Comparison of ENCODE assay signal across 8 cellular contexts in genomic region chr17:77958716-77959215, GRCh38. TPM values are rescaled to one million over a fixed set of nuclear protein-coding genes. Genes with fewer than 3 reads are reported as not detected.
DNase-seq lines count a peak whose midpoint lies in the region; ATAC-seq and TF ChIP-seq lines count a peak whose summit lies in the region.

No MANE protein-coding gene starts in this region.

- no peak overlapping the region for H3K9ac ChIP-seq in SK-N-SH

- CTCF ChIA-PET in SK-N-SH (lab: Yijun Ruan, JAX) = interaction anchor here (0.6 to 5.2 kb wide), 32 partner anchors 10 to 416 kb away, joined by 3 to 31 read pairs (median 4); no protein-coding TSS in a partner anchor
- CTCF ChIA-PET in activated CD8-positive, alpha-beta T cell treated with anti-CD3 and anti-CD28 coated beads, Interleukin-2, amount 10 ng/mL, durations not matched to agents 7 days and 5 days (lab: Charles Lee) = interaction anchor here (0.7 to 2.3 kb wide), 14 partner anchors 11 to 469 kb away, joined by 3 to 18 read pairs (median 4); no protein-coding TSS in a partner anchor

- H3K79me2 ChIP-seq in SK-N-SH (ENCODE audit: insufficient read depth) = peaks cover 40% of the 10 kb centered on the region

- no peak for ATAC-seq in SK-N-SH treated with all-trans-retinoic acid at 6 μM for 48 hours
- peak; percentile 17 for ATAC-seq in HG02870 (IDR thresholded peaks at IDR 0.05; ENCODE audit: unreplicated experiment)
- ATAC-seq in activated CD8-positive, alpha-beta T cell treated with anti-CD3 and anti-CD28 coated beads, Interleukin-2, amount 10 ng/mL, durations not matched to agents 7 days and 5 days = peak; percentile 0
- no peak for ATAC-seq in memory B cell (ENCODE audit: low read depth)

- H3K27ac ChIP-seq in SK-N-SH (ENCODE audit: low read depth in 2 of 2, low read length in 1 of 2) = peak overlapping the region in 1 of 2 experiments; percentile 81; a peak in 2 of 4 replicates

- no peaks in the 10 kb centered on the region for H3K36me3 ChIP-seq in SK-N-SH (replicated peaks in 1 of 2; ENCODE audit: control insufficient read depth in 1 of 2, insufficient read depth in 2 of 2, low read length in 1 of 2)

- H3F3A ChIP-seq in SK-N-SH (replicated peaks; ENCODE audit: insufficient read depth) = peaks cover 8% of the 10 kb centered on the region

- peak overlapping the region; percentile 64 for H3K4me3 Mint-ChIP-seq in activated CD8-positive, alpha-beta T cell treated with anti-CD3 and anti-CD28 coated beads, Interleukin-2, amount 10 ng/mL, durations not matched to agents 7 days and 5 days
- peak overlapping the region; percentile 91 for H3K4me3 Mint-ChIP-seq in memory B cell

- no peak overlapping the region for H3K27ac Mint-ChIP-seq in activated CD8-positive, alpha-beta T cell treated with anti-CD3 and anti-CD28 coated beads, Interleukin-2, amount 10 ng/mL, durations not matched to agents 7 days and 5 days
- peak overlapping the region; percentile 93 for H3K27ac Mint-ChIP-seq in memory B cell

- H3K9me3 ChIP-seq in SK-N-SH = no peaks in the 10 kb centered on the region

- WGBS in SK-N-SH (ENCODE audit: low lambda C conversion rate) = 3% methylated on average over 30 of the region's 96 CpGs

- POLR2A ChIA-PET in SK-N-SH (lab: Yijun Ruan, JAX) = interaction anchor here (0.6 to 2.6 kb wide), 70 partner anchors 9 to 1319 kb away, joined by 3 to 131 read pairs (median 5); no protein-coding TSS in a partner anchor
- POLR2A ChIA-PET in activated CD8-positive, alpha-beta T cell treated with anti-CD3 and anti-CD28 coated beads, Interleukin-2, amount 10 ng/mL, durations not matched to agents 7 days and 5 days (lab: Charles Lee) = interaction anchor here (0.6 to 2.5 kb wide), 58 partner anchors 10 to 1006 kb away, joined by 3 to 34 read pairs (median 5); partner anchors contain the start of gene BIRC5

- H3K4me1 Mint-ChIP-seq in activated CD8-positive, alpha-beta T cell treated with anti-CD3 and anti-CD28 coated beads, Interleukin-2, amount 10 ng/mL, durations not matched to agents 7 days and 5 days (ENCODE audit: low read depth) = peaks cover 42% of the 10 kb centered on the region
- peaks cover 23% of the 10 kb centered on the region for H3K4me1 Mint-ChIP-seq in memory B cell

- peaks cover 39% of the 10 kb centered on the region for H4K20me1 ChIP-seq in SK-N-SH (ENCODE audit: insufficient read depth)

- peaks cover 24% of the 10 kb centered on the region for H3K27me3 Mint-ChIP-seq in activated CD8-positive, alpha-beta T cell treated with anti-CD3 and anti-CD28 coated beads, Interleukin-2, amount 10 ng/mL, durations not matched to agents 7 days and 5 days (ENCODE audit: low read depth)
- H3K27me3 Mint-ChIP-seq in memory B cell = peaks cover 2% of the 10 kb centered on the region

- DNase-seq in SK-N-SH (no peak), memory B cell (ENCODE audit: low spot score in 2 of 2) (no peak), NCI-H524 (lab: John Stamatoyannopoulos, UW) (no peak), NCI-H146 treated with DMSO at 0.1 percent for 48 hours (lab: John Stamatoyannopoulos, UW; ENCODE audit: unreplicated experiment) (no peak), midbrain (lab: John Stamatoyannopoulos, UW) (no peak)
- no peak for DNase-seq in activated CD8-positive, alpha-beta T cell treated with anti-CD3 and anti-CD28 coated beads, Interleukin-2, amount 10 ng/mL, durations not matched to agents 7 days and 5 days

- H3K27me3 ChIP-seq in SK-N-SH (ENCODE audit: insufficient read depth) = peaks cover 35% of the 10 kb centered on the region; the same call in 1 of the 2 replicates

- H3K9me2 ChIP-seq in SK-N-SH = no peaks in the 10 kb centered on the region

- H3K36me3 Mint-ChIP-seq in activated CD8-positive, alpha-beta T cell treated with anti-CD3 and anti-CD28 coated beads, Interleukin-2, amount 10 ng/mL, durations not matched to agents 7 days and 5 days (ENCODE audit: low read depth) = peaks cover 7% of the 10 kb centered on the region
- peaks cover 5% of the 10 kb centered on the region for H3K36me3 Mint-ChIP-seq in memory B cell

- no peak overlapping the region for H2AFZ ChIP-seq in SK-N-SH (ENCODE audit: low read depth)

- peak overlapping the region; percentile 68 to 79 for H3K4me3 ChIP-seq in SK-N-SH (ENCODE audit: low read depth in 2 of 2, low read length in 1 of 2)

- TF ChIP-seq RAD21 in SK-N-SH (IDR thresholded peaks at IDR 0.05; ENCODE audit: low read length) = no peak

- no peaks in the 10 kb centered on the region for H3K9me3 Mint-ChIP-seq in activated CD8-positive, alpha-beta T cell treated with anti-CD3 and anti-CD28 coated beads, Interleukin-2, amount 10 ng/mL, durations not matched to agents 7 days and 5 days (ENCODE audit: insufficient read depth)
- no peaks in the 10 kb centered on the region for H3K9me3 Mint-ChIP-seq in memory B cell

- no peak for TF ChIP-seq EP300 in SK-N-SH (IDR thresholded peaks at IDR 0.05; ENCODE audit: borderline replicate concordance in 1 of 2, low read depth in 1 of 2, low read length in 1 of 2)

- H3K4me2 ChIP-seq in SK-N-SH = no peak overlapping the region

- no peak for TF ChIP-seq CTCF in SK-N-SH (IDR thresholded peaks at IDR 0.05)

- peaks cover 0 to 40% of the 10 kb centered on the region in 2 experiments; a peak in 3 of 4 replicates for H3K4me1 ChIP-seq in SK-N-SH (ENCODE audit: control insufficient read depth in 1 of 2, insufficient read depth in 2 of 2, low read depth in 1 of 2, low read length in 1 of 2)

TF ChIP-seq in SK-N-SH, 30 proteins besides CTCF, POLR2A, EP300 and RAD21 (continues in another document):
- TF ChIP-seq REST (IDR thresholded peaks at IDR 0.05; ENCODE audit: low read depth, low read length) = no peak; the same call in 1 of the 2 replicates
- TF ChIP-seq NFIC (IDR thresholded peaks at IDR 0.05; ENCODE audit: borderline replicate concordance) = no peak
- no peak for TF ChIP-seq SIN3A (IDR thresholded peaks at IDR 0.05; ENCODE audit: borderline replicate concordance, low read depth, low read length)
- no peak for TF ChIP-seq POLR2AphosphoS5 (IDR thresholded peaks at IDR 0.05; ENCODE audit: low read depth, low read length)

TF ChIP-seq in SK-N-SH treated with all-trans-retinoic acid at 6 μM for 48 hours, 23 proteins besides CTCF, POLR2A, EP300 and RAD21 (continues in another document):
- no peak for TF ChIP-seq GLIS3 (CRISPR knock-in tag; IDR thresholded peaks at IDR 0.05)
- no peak for TF ChIP-seq POU6F1 (CRISPR knock-in tag; IDR thresholded peaks at IDR 0.05; ENCODE audit: borderline replicate concordance, low read depth)
- no peak for TF ChIP-seq BACH2 (CRISPR knock-in tag; IDR thresholded peaks at IDR 0.05; ENCODE audit: borderline replicate concordance)
- no peak for TF ChIP-seq ZNF8 (CRISPR knock-in tag; IDR thresholded peaks at IDR 0.05)
- no peak for TF ChIP-seq ZNF565 (CRISPR knock-in tag; conservative IDR thresholded peaks at IDR 0.05; ENCODE audit: low read depth)
- TF ChIP-seq, protein P1, sequence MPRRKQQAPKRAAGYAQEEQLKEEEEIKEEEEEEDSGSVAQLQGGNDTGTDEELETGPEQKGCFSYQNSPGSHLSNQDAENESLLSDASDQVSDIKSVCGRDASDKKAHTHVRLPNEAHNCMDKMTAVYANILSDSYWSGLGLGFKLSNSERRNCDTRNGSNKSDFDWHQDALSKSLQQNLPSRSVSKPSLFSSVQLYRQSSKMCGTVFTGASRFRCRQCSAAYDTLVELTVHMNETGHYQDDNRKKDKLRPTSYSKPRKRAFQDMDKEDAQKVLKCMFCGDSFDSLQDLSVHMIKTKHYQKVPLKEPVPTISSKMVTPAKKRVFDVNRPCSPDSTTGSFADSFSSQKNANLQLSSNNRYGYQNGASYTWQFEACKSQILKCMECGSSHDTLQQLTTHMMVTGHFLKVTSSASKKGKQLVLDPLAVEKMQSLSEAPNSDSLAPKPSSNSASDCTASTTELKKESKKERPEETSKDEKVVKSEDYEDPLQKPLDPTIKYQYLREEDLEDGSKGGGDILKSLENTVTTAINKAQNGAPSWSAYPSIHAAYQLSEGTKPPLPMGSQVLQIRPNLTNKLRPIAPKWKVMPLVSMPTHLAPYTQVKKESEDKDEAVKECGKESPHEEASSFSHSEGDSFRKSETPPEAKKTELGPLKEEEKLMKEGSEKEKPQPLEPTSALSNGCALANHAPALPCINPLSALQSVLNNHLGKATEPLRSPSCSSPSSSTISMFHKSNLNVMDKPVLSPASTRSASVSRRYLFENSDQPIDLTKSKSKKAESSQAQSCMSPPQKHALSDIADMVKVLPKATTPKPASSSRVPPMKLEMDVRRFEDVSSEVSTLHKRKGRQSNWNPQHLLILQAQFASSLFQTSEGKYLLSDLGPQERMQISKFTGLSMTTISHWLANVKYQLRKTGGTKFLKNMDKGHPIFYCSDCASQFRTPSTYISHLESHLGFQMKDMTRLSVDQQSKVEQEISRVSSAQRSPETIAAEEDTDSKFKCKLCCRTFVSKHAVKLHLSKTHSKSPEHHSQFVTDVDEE (CRISPR knock-in tag; IDR thresholded peaks at IDR 0.05) = no peak
- TF ChIP-seq PPARA (CRISPR knock-in tag; IDR thresholded peaks at IDR 0.05; ENCODE audit: borderline replicate concordance) = no peak

RNA-seq across cellular contexts. Expression of gene TNRC6C, which starts 0.3 kb away (rescaled TPM):
- polyA plus RNA-seq in SK-N-SH (2012; rRNA removed) = 1.6 and 2.2 TPM in 2 replicates
- polyA plus RNA-seq in SK-N-SH (2012; cell fraction: cytosol; rRNA removed) = 1.6 and 1.9 TPM in 2 replicates
- 6.2 and 6.7 TPM in 2 replicates for polyA plus RNA-seq in SK-N-SH (2012; cell fraction: nucleus; rRNA removed)
- 10 to 100 TPM; 33.3 to 36.2 TPM for total RNA-seq in activated CD8-positive, alpha-beta T cell treated with anti-CD3 and anti-CD28 coated beads, Interleukin-2, amount 10 ng/mL, durations not matched to agents 7 days and 5 days

Comparison
In these comparisons a context has a peak if more than half of its experiments do, and no peak if none do; other contexts are left out.
1. ATAC-seq: peak in HG02870 (single experiment) and activated CD8-positive, alpha-beta T cell treated with anti-CD3 and anti-CD28 coated beads, Interleukin-2, amount 10 ng/mL, durations not matched to agents 7 days and 5 days (single experiment); none in SK-N-SH treated with all-trans-retinoic acid at 6 μM for 48 hours (single experiment) and memory B cell (single experiment).